23 cellular contexts compared by ENCODE assay signal in genomic region chr18:62170857-62171256, GRCh38.
"Had no signal": no experiment of that assay in that cellular context is flagged by ENCODE, and none has a peak within 500 bp of the region (broad histone marks: within the 10 kb centered on the region; RNA-seq: fewer than 3 reads in every experiment).

No MANE protein-coding gene starts in this region.

- ATAC-seq: Panc1, PC-3 had no signal

- H3K27me3 ChIP-seq: MG63 had no signal

- H3K9ac ChIP-seq: SK-N-SH had no signal

- H3K4me3 ChIP-seq: MG63 had no signal

- H3K27ac ChIP-seq: RWPE1 had no signal

- H3K9me3 ChIP-seq: MG63, SK-N-SH had no signal

- H3K4me2 ChIP-seq: SK-N-SH had no signal

- DNase-seq: Karpas-422, KG1, MG63, NCI-H1092, NCI-H1105 treated with DMSO at 0.1 percent for 48 hours, NCI-H1417 treated with DMSO at 0.1 percent for 48 hours, NCI-H146, NCI-H1694 treated with DMSO at 0.1 percent for 48 hours, NCI-H1930, NCI-H2081, NCI-H2107, NCI-H2171, NCI-H226, NCI-H446, NCI-H510A, NCI-H524 treated with DMSO at 0.1 percent for 48 hours, NCI-H69, NCI-H774, PC-3, SHP77, SK-N-SH had no signal

- H3K36me3 ChIP-seq: MG63 had no signal
